ENCODE assay signal across 18 cellular contexts in the genomic region with DNA sequence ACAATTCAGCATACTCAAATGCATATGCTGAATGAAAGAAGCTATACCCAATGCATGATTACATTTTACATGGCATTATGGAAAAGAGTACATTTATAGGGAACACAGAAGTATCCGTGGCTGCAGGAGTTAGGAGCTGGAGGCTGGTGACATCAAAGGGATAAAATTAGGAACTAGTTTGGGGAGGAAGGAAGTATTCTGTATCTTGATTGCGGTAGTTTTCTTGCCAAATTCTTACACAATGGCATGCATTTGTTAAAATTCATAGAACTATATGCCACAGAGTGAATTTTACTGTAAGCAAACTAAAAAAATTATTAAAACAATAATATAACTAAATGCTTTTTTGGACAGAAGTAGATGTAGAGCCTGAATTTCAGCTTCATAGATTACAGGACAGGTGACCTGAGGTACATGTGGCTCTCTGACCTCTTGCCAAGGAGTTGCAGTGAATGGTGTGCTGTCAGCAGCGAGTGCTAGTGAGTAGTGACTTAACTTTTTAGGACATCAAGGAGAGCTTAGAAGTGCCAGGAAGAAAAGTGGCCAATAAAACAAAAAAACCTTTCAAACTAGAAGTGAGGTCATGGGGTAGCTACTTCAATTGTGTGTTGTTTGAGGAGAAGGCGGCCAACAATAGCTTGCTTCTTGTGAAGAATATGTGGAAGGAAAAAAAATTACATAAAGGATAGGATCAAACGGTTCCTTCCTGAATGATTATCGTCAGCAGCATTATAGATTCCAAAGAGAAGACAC.
"Had no signal": no experiment of that assay in that cellular context is flagged by ENCODE, and none has a peak within 500 bp of the region (broad histone marks: within the 10 kb centered on the region; RNA-seq: fewer than 3 reads in every experiment).

No MANE protein-coding gene starts in this region.

- ATAC-seq: activated CD8-positive, alpha-beta T cell treated with anti-CD3 and anti-CD28 coated beads for 36 hours; activated T-cell treated with anti-CD3 and anti-CD28 coated beads, Interleukin-2, amount 50 U/mL, for 72 hours; stimulated activated memory B cell treated with anti-CD40 and anti-IgM and Interleukin-4, amounts not matched to agents 10 μg/mL and 1 μg/mL and 100 μg/mL, for 72 hours; WTC11 had no signal

- H3K36me3 ChIP-seq: brain microvascular endothelial cell, esophagus muscularis mucosa, right atrium auricular region had no signal

- H3K27me3 Mint-ChIP-seq: activated naive CD8-positive, alpha-beta T cell treated with anti-CD3 and anti-CD28 coated beads for 36 hours; central memory CD8-positive, alpha-beta T cell; stimulated activated memory B cell treated with anti-CD40 and anti-IgM and Interleukin-4, amounts not matched to agents 10 μg/mL and 1 μg/mL and 100 μg/mL, for 72 hours had no signal

- H3K27ac ChIP-seq: brain microvascular endothelial cell, coronary artery, esophagus muscularis mucosa, right atrium auricular region had no signal

- H3K4me1 Mint-ChIP-seq: activated naive CD8-positive, alpha-beta T cell treated with anti-CD3 and anti-CD28 coated beads for 36 hours; central memory CD8-positive, alpha-beta T cell; nephron; stimulated activated memory B cell treated with anti-CD40 and anti-IgM and Interleukin-4, amounts not matched to agents 10 μg/mL and 1 μg/mL and 100 μg/mL, for 72 hours had no signal

- H3K9me3 Mint-ChIP-seq: central memory CD8-positive, alpha-beta T cell had no signal

- H3K4me3 ChIP-seq: coronary artery, esophagus muscularis mucosa, right atrium auricular region had no signal

- H3K4me3 Mint-ChIP-seq: activated CD8-positive, alpha-beta T cell treated with anti-CD3 and anti-CD28 coated beads for 36 hours; activated naive CD8-positive, alpha-beta T cell treated with anti-CD3 and anti-CD28 coated beads for 36 hours; activated T-cell treated with anti-CD3 and anti-CD28 coated beads, Interleukin-2, amount 50 U/mL, for 72 hours; central memory CD8-positive, alpha-beta T cell; nephron; stimulated activated memory B cell treated with anti-CD40 and anti-IgM and Interleukin-4, amounts not matched to agents 10 μg/mL and 1 μg/mL and 100 μg/mL, for 72 hours; WTC11 had no signal

- H3K27me3 ChIP-seq: brain microvascular endothelial cell, esophagus muscularis mucosa, right atrium auricular region had no signal

- H3K27ac Mint-ChIP-seq: activated CD8-positive, alpha-beta T cell treated with anti-CD3 and anti-CD28 coated beads for 36 hours; activated naive CD8-positive, alpha-beta T cell treated with anti-CD3 and anti-CD28 coated beads for 36 hours; activated T-cell treated with anti-CD3 and anti-CD28 coated beads, Interleukin-2, amount 50 U/mL, for 72 hours; nephron; progenitor cell of endocrine pancreas; stimulated activated memory B cell treated with anti-CD40 and anti-IgM and Interleukin-4, amounts not matched to agents 10 μg/mL and 1 μg/mL and 100 μg/mL, for 72 hours; WTC11 had no signal

- DNase-seq: activated CD4-positive, alpha-beta T cell treated with anti-CD3 and anti-CD28 coated beads for 48 hours; activated CD8-positive, alpha-beta T cell treated with anti-CD3 and anti-CD28 coated beads for 36 hours; activated gamma-delta T cell; activated naive CD8-positive, alpha-beta T cell treated with anti-CD3 and anti-CD28 coated beads for 36 hours; activated T-cell treated with anti-CD3 and anti-CD28 coated beads, Interleukin-2, amount 50 U/mL, for 72 hours; amygdala; brain microvascular endothelial cell; effector CD4-positive, alpha-beta T cell; occipital lobe; stimulated activated CD4-positive, alpha-beta T cell treated with anti-CD3 and anti-CD28 coated beads, Interleukin-2, amount 100 ng/mL, for 48 hours had no signal
